1 cellular context compared by ENCODE assay signal in the genomic region with DNA sequence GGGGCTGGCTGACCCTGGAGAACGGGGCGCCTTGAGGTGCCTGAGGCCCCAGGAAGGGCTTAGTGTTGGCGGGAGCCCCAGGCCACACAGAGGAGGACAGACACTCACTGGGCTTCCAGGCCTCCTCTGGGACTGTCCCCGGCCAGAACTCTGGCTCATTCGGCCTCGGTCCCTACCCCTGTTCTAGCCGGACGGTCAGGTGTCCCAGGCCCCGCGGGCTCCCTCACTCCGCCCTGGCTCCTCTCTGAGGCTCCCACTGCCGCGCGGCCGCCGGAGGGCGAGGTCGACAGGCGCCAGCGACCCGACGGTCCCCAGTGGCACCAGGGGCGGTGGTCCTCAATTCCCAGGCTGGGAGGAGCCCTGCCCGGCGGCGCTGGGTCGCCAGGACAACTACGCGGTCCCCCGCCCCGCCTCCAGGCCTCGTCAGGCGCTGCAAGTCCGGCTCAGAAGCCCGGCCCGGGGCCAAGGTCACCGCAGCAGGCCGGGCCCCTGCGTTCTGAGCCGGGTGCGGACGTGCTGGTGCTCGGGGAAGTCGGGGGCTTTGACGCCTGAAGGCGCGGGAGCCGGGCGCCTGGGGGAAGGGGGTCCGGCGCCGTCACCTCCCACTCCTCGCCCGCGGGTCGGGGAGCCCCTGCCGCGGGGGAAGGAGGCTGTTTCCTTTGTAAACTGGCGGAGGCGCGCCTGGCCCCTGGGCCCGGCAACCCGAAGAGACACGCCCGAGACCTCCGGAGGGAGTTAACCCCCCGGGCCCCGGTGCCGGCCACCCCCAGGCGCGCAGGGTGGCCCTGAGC.
TF ChIP-seq lines count a peak whose summit lies in the region.

No MANE protein-coding gene starts in this region.

TF ChIP-seq in IMR-90, 13 proteins besides CTCF, POLR2A, EP300 and RAD21 (continued from another document):
- TF ChIP-seq MAFK (IDR thresholded peaks at IDR 0.05; ENCODE audit: low read depth, low read length) (no peak), BHLHE40 (IDR thresholded peaks at IDR 0.05; ENCODE audit: low read depth, low read length) (no peak), SMC3 (IDR thresholded peaks at IDR 0.05; ENCODE audit: low read depth, low read length) (no peak), RFX5 (IDR thresholded peaks at IDR 0.05; ENCODE audit: low read depth, low read length) (no peak), ELK1 (IDR thresholded peaks at IDR 0.05; ENCODE audit: borderline replicate concordance, low read depth, low read length) (no peak), RCOR1 (IDR thresholded peaks at IDR 0.05; ENCODE audit: insufficient replicate concordance, low read length) (no peak), FOS (IDR thresholded peaks at IDR 0.05; ENCODE audit: low read depth, low read length) (no peak), MAZ (IDR thresholded peaks at IDR 0.05; ENCODE audit: borderline replicate concordance, low read depth, low read length) (no peak), NFE2L2 (IDR thresholded peaks at IDR 0.05; ENCODE audit: low read depth, low read length) (no peak)
